ENCODE assay signal across 8 cellular contexts in the genomic region with DNA sequence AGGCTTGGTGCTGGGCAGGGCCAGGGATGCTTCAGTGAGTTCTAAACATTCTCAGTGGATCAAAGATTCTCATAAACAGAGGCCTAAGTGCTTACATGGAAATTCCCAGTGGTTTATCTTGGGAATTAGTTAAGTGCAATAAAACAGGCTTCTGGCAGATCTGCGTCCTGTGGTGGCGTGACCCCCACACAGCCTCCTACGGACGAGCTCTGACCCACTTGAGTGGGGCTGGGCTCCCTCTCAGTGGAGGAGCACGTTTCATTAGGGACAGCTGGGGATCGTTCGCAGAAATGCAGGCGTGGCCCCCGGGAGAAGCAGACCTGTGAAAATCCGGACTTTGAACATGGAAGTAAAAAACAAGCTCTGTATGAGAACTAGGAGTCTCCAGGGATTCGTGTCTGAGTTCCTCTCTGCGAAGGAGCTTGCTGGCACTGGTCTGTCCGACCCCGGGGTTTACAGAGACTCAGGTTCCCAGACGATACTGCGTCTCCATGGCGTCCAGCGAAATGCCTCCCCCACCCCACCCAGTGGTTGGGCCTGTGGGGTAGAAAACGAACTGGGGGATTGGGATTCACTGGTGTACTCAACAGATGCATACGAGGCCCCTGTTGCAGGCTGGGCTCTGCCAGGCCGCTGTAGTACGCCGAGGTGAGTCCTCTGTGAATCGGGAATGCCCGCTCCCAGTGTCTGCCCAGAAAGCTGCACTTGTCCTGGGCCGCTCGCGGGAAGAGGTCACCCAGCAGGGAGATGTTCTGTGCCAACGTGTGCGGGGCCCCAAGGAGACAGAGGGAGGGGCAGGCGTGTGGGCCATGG.
DNase-seq lines count a peak whose midpoint lies in the region; ATAC-seq, FAIRE-seq and TF ChIP-seq lines count a peak whose summit lies in the region.
"Not testable (repeated sequence)": the region's sequence is repeated elsewhere in the genome, so short reads cannot be mapped to it uniquely, and the experiment has no call there.

No MANE protein-coding gene starts in this region.

- not testable (repeated sequence) for H3K36me3 ChIP-seq in BLaER1 treated with 17β-estradiol and CSF1 and Interleukin-3, amounts not matched to agents 10 nM and 100 nM; K562 (ENCODE audit: control insufficient read depth, insufficient read depth, low read length); kidney (ENCODE audit: control insufficient read depth in 1 of 2, insufficient read depth in 2 of 2, low read length in 2 of 2); muscle layer of duodenum (ENCODE audit: control insufficient read depth in 1 of 2, insufficient read depth in 2 of 2, low read length in 2 of 2); tibial nerve

- TF ChIP-seq RAD21 in K562 (CRISPR knock-in tag; conservative IDR thresholded peaks at IDR 0.05 in 1 of 2, IDR thresholded peaks at IDR 0.05 in 1 of 2), result not testable (repeated sequence)

- not testable (repeated sequence) for H2AFZ ChIP-seq in K562 (ENCODE audit: low read depth, low read length)

- TF ChIP-seq CTCF in K562 (IDR thresholded peaks at IDR 0.05 in 2 of 3, conservative IDR thresholded peaks at IDR 0.05 in 1 of 3; ENCODE audit: insufficient read depth in 2 of 3, low read depth in 1 of 3, low read length in 3 of 3); kidney (IDR thresholded peaks at IDR 0.05; ENCODE audit: borderline replicate concordance, extremely low read depth, insufficient read depth); tibial nerve (IDR thresholded peaks at IDR 0.05): not testable (repeated sequence)

- not testable (repeated sequence) for H3K79me2 ChIP-seq in K562 (ENCODE audit: control insufficient read depth, insufficient read depth, low read length)

- peak overlapping the region; percentile 55 to 89 (median 72) for H3K4me2 ChIP-seq in BLaER1 treated with 17β-estradiol and CSF1 and Interleukin-3, amounts not matched to agents 10 nM and 100 nM
- not testable (repeated sequence) for H3K4me2 ChIP-seq in K562 (ENCODE audit: insufficient read depth, low read length)

- ATAC-seq in K562, result not testable (repeated sequence)

- in situ Hi-C loops in K562 (cut with MboI), result not testable (repeated sequence)

- peaks cover 54 to 76% (median 62%) of the 10 kb centered on the region in 10 experiments for H3K4me1 ChIP-seq in BLaER1 treated with 17β-estradiol and CSF1 and Interleukin-3, amounts not matched to agents 10 nM and 100 nM
- H3K4me1 ChIP-seq in K562 (replicated peaks in 1 of 2; ENCODE audit: control insufficient read depth in 2 of 2, insufficient read depth in 2 of 2, low read length in 2 of 2), result peaks cover 5 to 60% of the 10 kb centered on the region in 2 experiments; a peak in 3 of 5 replicates
- H3K4me1 ChIP-seq in kidney (ENCODE audit: control insufficient read depth in 1 of 2, insufficient read depth in 1 of 2, low read depth in 1 of 2, low read length in 2 of 2), result peaks cover 4 to 19% of the 10 kb centered on the region in 2 donors
- H3K4me1 ChIP-seq in muscle layer of duodenum (ENCODE audit: control insufficient read depth in 1 of 2, insufficient read depth in 2 of 2, low read length in 2 of 2), result peaks cover 8 to 37% of the 10 kb centered on the region in 2 donors
- H3K4me1 ChIP-seq in tibial nerve, result peaks cover 0 to 83% (median 23%) of the 10 kb centered on the region in 4 donors

- H3K27ac ChIP-seq in BLaER1 treated with 17β-estradiol and CSF1 and Interleukin-3, amounts not matched to agents 10 nM and 100 nM; K562 (ENCODE audit: extremely low read depth, low read depth, low read length): not testable (repeated sequence)
- H3K27ac ChIP-seq in kidney (ENCODE audit: low read depth in 2 of 2, low read length in 2 of 2) (peak overlapping the region; percentile 33 to 53), muscle layer of duodenum (ENCODE audit: low read length) (peak overlapping the region; percentile 31), tibial nerve (peak overlapping the region; percentile 7 to 90 (median 72))

- not testable (repeated sequence) for H3K9me3 ChIP-seq in BLaER1 treated with 17β-estradiol and CSF1 and Interleukin-3, amounts not matched to agents 10 nM and 100 nM (replicated peaks in 1 of 11); K562 (replicated peaks; ENCODE audit: control insufficient read depth, insufficient read depth, low read depth, low read length); kidney (ENCODE audit: control insufficient read depth in 1 of 2, low read length in 2 of 2); muscle layer of duodenum (ENCODE audit: control insufficient read depth in 1 of 2, low read length in 2 of 2); tibial nerve

- peak; percentile 44 for DNase-seq in LoVo (ENCODE audit: low spot score)
- DNase-seq in K562 (ENCODE audit: extremely low read depth in 1 of 4, low spot score in 3 of 4); tibial nerve (ENCODE audit: low spot score in 2 of 2): not testable (repeated sequence)
- peak; percentile 81 for DNase-seq in fibroblast of peridontal ligament (ENCODE audit: extremely low read depth)
- peak; percentile 85 for DNase-seq in kidney
- peak; percentile 72 for DNase-seq in retina

- POLR2A ChIA-PET in K562 (lab: Yijun Ruan, JAX), result not testable (repeated sequence)

- intact Hi-C loops in K562 (cut with micrococcal nuclease); kidney (cut with DNase I): not testable (repeated sequence)

- TF ChIP-seq EP300 in K562 (IDR thresholded peaks at IDR 0.05; ENCODE audit: low read length); tibial nerve (IDR thresholded peaks at IDR 0.05): not testable (repeated sequence)

- FAIRE-seq in K562 (lab: Jason Lieb, UNC); kidney (lab: Jason Lieb, UNC): not testable (repeated sequence)

- H3K4me3 ChIP-seq in BLaER1 treated with 17β-estradiol and CSF1 and Interleukin-3, amounts not matched to agents 10 nM and 100 nM; K562; kidney (ENCODE audit: low read length in 2 of 2); muscle layer of duodenum (ENCODE audit: low read depth in 1 of 2, low read length in 2 of 2); tibial nerve: not testable (repeated sequence)

- WGBS in K562 (ENCODE audit: insufficient coverage, low coverage, missing lambda C conversion rate), result 78% methylated on average over 25 of the region's 31 CpGs
- WGBS in tibial nerve, 2 donors, result 58 to 67% methylated on average over 23 to 28 of the region's 31 CpGs

- not testable (repeated sequence) for H4K20me1 ChIP-seq in BLaER1 treated with 17β-estradiol and CSF1 and Interleukin-3, amounts not matched to agents 10 nM and 100 nM; K562 (replicated peaks; ENCODE audit: control insufficient read depth, insufficient read depth, low read length)

- not testable (repeated sequence) for H3K9ac ChIP-seq in BLaER1 treated with 17β-estradiol and CSF1 and Interleukin-3, amounts not matched to agents 10 nM and 100 nM; K562 (ENCODE audit: insufficient read depth in 1 of 2, low read depth in 2 of 2, low read length in 2 of 2)
- H3K9ac ChIP-seq in kidney (ENCODE audit: low read length in 2 of 2), result peak overlapping the region in 1 of 2 donors; percentile 29

- not testable (repeated sequence) for BruUV-seq in K562 (replicated peaks; lab: Mats Ljungman, UMichigan)

- CTCF ChIA-PET in K562 (lab: Yijun Ruan, JAX; ENCODE audit: low intra/inter-chr PET ratio), result not testable (repeated sequence)

- H3K9me1 ChIP-seq in K562 (ENCODE audit: control insufficient read depth, insufficient read depth, low read length), result not testable (repeated sequence)

- TF ChIP-seq POLR2A in K562 (conservative IDR thresholded peaks at IDR 0.05); tibial nerve (IDR thresholded peaks at IDR 0.05): not testable (repeated sequence)

- H3K27me3 ChIP-seq in BLaER1 treated with 17β-estradiol and CSF1 and Interleukin-3, amounts not matched to agents 10 nM and 100 nM, result peaks cover 0 to 31% (median 0%) of the 10 kb centered on the region in 11 experiments; a peak in 3 of 22 replicates
- not testable (repeated sequence) for H3K27me3 ChIP-seq in K562 (ENCODE audit: control insufficient read depth in 2 of 2, insufficient read depth in 2 of 2, low read length in 2 of 2); muscle layer of duodenum (ENCODE audit: low read depth, low read length); tibial nerve

TF ChIP-seq in K562, 482 proteins besides CTCF, POLR2A, EP300 and RAD21:
- peak; percentile 20 for TF ChIP-seq KDM5B (IDR thresholded peaks at IDR 0.05; ENCODE audit: insufficient replicate concordance, low read depth, low read length)
